Comparison of ENCODE assay signal across 8 cellular contexts in genomic region chr4:155972098-155972497, GRCh38. TPM values are rescaled to one million over a fixed set of nuclear protein-coding genes. Genes with fewer than 3 reads are reported as not detected.
A peak's percentile ranks its signal among the peaks of the same experiment; 100 is the strongest.
DNase-seq lines count a peak whose midpoint lies in the region; ATAC-seq and TF ChIP-seq lines count a peak whose summit lies in the region.

No MANE protein-coding gene starts in this region.

- no peaks in the 10 kb centered on the region for H3K27me3 ChIP-seq in AG04450 (ENCODE audit: control insufficient read depth, insufficient read depth, low read length)
- H3K27me3 ChIP-seq in HL-60 (ENCODE audit: insufficient read depth, poor library complexity, severe bottlenecking): no peaks in the 10 kb centered on the region
- H3K27me3 ChIP-seq in dorsolateral prefrontal cortex: no peaks in the 10 kb centered on the region

- POLR2A ChIA-PET in AG04450 (lab: Yijun Ruan, JAX): no interaction called here

- no peak for DNase-seq in AG04450 (ENCODE audit: low read depth, low spot score)
- no peak for DNase-seq in HL-60 (ENCODE audit: low read depth in 1 of 2, low spot score in 1 of 2)
- peak in 1 of 10 donors; percentile 21 for DNase-seq in dorsolateral prefrontal cortex
- DNase-seq in stimulated activated effector memory CD8-positive, alpha-beta T cell treated with anti-CD3 and anti-CD28 coated beads, Interleukin-12 subunit alpha, Interleukin-12 subunit beta, amount 100 ng/mL, for 72 hours (ENCODE audit: low spot score in 2 of 2): no peak
- no peak for DNase-seq in mesenteric fat pad (ENCODE audit: low spot score)
- no peak for DNase-seq in GM19240 (ENCODE audit: insufficient read length, low spot score)
- DNase-seq in NCI-H524 treated with DMSO at 0.1 percent for 48 hours (lab: John Stamatoyannopoulos, UW): no peak

- ATAC-seq in GM19025 (IDR thresholded peaks at IDR 0.05; ENCODE audit: low read depth, unreplicated experiment): peak; percentile 42
- peak; percentile 37 for ATAC-seq in stimulated activated effector memory CD8-positive, alpha-beta T cell treated with anti-CD3 and anti-CD28 coated beads, Interleukin-12 subunit alpha, Interleukin-12 subunit beta, amount 100 ng/mL, for 72 hours

- no peaks in the 10 kb centered on the region for H3K9me3 ChIP-seq in AG04450 (ENCODE audit: control insufficient read depth, insufficient read depth, low read length)

- H3K27ac ChIP-seq in AG04450 (ENCODE audit: low read depth, low read length) (no peak overlapping the region), HL-60 (replicated peaks) (no peak overlapping the region), dorsolateral prefrontal cortex (no peak overlapping the region)

- intact Hi-C loops in dorsolateral prefrontal cortex (cut with DNase I): no loop called here

- no peaks in the 10 kb centered on the region for H3K4me1 Mint-ChIP-seq in stimulated activated effector memory CD8-positive, alpha-beta T cell treated with anti-CD3 and anti-CD28 coated beads, Interleukin-12 subunit alpha, Interleukin-12 subunit beta, amount 100 ng/mL, for 72 hours

- TF ChIP-seq CTCF in AG04450 (IDR thresholded peaks at IDR 0.05; ENCODE audit: low read depth, low read length) (peak; percentile 59), HL-60 (IDR thresholded peaks at IDR 0.05; ENCODE audit: insufficient read depth, low read length) (peak; percentile 9), dorsolateral prefrontal cortex (IDR thresholded peaks at IDR 0.05 in 54 of 56, conservative IDR thresholded peaks at IDR 0.05 in 2 of 56; ENCODE audit: low read depth in 1 of 56, partially characterized antibody in 56 of 56) (peak in 46 of 56 donors; percentile 8 to 58 (median 38))

- CTCF ChIA-PET in AG04450 (lab: Charles Lee): interaction anchor here (0.7 to 1.6 kb wide), 5 partner anchors 19 to 1073 kb away, joined by 3 to 6 read pairs (median 3); partner anchors contain the start of gene CTSO

- no peak overlapping the region for H3K27ac Mint-ChIP-seq in stimulated activated effector memory CD8-positive, alpha-beta T cell treated with anti-CD3 and anti-CD28 coated beads, Interleukin-12 subunit alpha, Interleukin-12 subunit beta, amount 100 ng/mL, for 72 hours

- no peaks in the 10 kb centered on the region for H3K36me3 Mint-ChIP-seq in stimulated activated effector memory CD8-positive, alpha-beta T cell treated with anti-CD3 and anti-CD28 coated beads, Interleukin-12 subunit alpha, Interleukin-12 subunit beta, amount 100 ng/mL, for 72 hours

- H3K4me3 ChIP-seq in AG04450 (ENCODE audit: low read depth, low read length): no peak overlapping the region
- H3K4me3 ChIP-seq in HL-60 (replicated peaks; ENCODE audit: insufficient read depth, low read length): no peak overlapping the region
- no peak overlapping the region for H3K4me3 ChIP-seq in dorsolateral prefrontal cortex

- H3K4me3 Mint-ChIP-seq in stimulated activated effector memory CD8-positive, alpha-beta T cell treated with anti-CD3 and anti-CD28 coated beads, Interleukin-12 subunit alpha, Interleukin-12 subunit beta, amount 100 ng/mL, for 72 hours: no peak overlapping the region

- no peaks in the 10 kb centered on the region for H3K9me3 Mint-ChIP-seq in stimulated activated effector memory CD8-positive, alpha-beta T cell treated with anti-CD3 and anti-CD28 coated beads, Interleukin-12 subunit alpha, Interleukin-12 subunit beta, amount 100 ng/mL, for 72 hours

RNA-seq across cellular contexts. Expression of gene CTSO, which starts 18.4 kb away (rescaled TPM):
- 19.0 and 24.0 TPM in 2 replicates for polyA plus RNA-seq in AG04450 (2011; rRNA removed)
- 3.8 and 6.6 TPM in 2 replicates for polyA minus RNA-seq in AG04450 (2011; rRNA and poly(A)+ RNA removed)
- total RNA-seq in dorsolateral prefrontal cortex (10 to 100 TPM in 74 of 120 experiments, 1 to 10 TPM in 46; 3.4 to 19.4 (median 10.6) TPM), mesenteric fat pad (14.2 TPM)

Comparison
In these comparisons a context has a peak if more than half of its experiments do, and no peak if none do; other contexts are left out.
1. CTCF ChIP-seq: peak in every context shown above with its lines; median percentile 59 in AG04450; 38 in dorsolateral prefrontal cortex; 9 in HL-60.